8 cellular contexts compared by ENCODE assay signal in genomic region chr17:21275579-21276339, GRCh38. TPM values are rescaled to one million over a fixed set of nuclear protein-coding genes. Genes with fewer than 3 reads are reported as not detected.
A peak's percentile ranks its signal among the peaks of the same experiment; 100 is the strongest.
DNase-seq lines count a peak whose midpoint lies in the region; ATAC-seq and TF ChIP-seq lines count a peak whose summit lies in the region.

No MANE protein-coding gene starts in this region.

- POLR2A ChIA-PET in activated CD4-positive, alpha-beta memory T cell treated with anti-CD3 and anti-CD28 coated beads, Interleukin-2, amount 10 ng/mL, durations not matched to agents 7 days and 5 days (lab: Charles Lee): interaction anchor here (0.7 to 2.4 kb wide), 10 partner anchors 8 to 232 kb away, joined by 3 to 23 read pairs (median 4); partner anchors contain the start of genes NATD1 and TMEM11

- ATAC-seq in HG03354 (IDR thresholded peaks at IDR 0.05; ENCODE audit: poor library complexity, severe bottlenecking, unreplicated experiment): peak; percentile 93
- peak; percentile 89 for ATAC-seq in memory B cell (ENCODE audit: low read depth)

- peak overlapping the region; percentile 47 to 83 (median 77); a peak in 21 of 22 replicates for H3K9ac ChIP-seq in BLaER1 treated with 17β-estradiol and CSF1 and Interleukin-3, amounts not matched to agents 10 nM and 100 nM

- H3K27me3 ChIP-seq in BLaER1 treated with 17β-estradiol and CSF1 and Interleukin-3, amounts not matched to agents 10 nM and 100 nM: peaks cover 0 to 4% (median 0%) of the 10 kb centered on the region in 11 experiments; a peak in 1 of 22 replicates
- peaks cover 45% of the 10 kb centered on the region for H3K27me3 ChIP-seq in ectodermal cell (ENCODE audit: control insufficient read depth, insufficient read depth, low read length, poor library complexity, severe bottlenecking)

- peak; percentile 65 for TF ChIP-seq POLR2A in GM19193 (IDR thresholded peaks at IDR 0.05; ENCODE audit: extremely low read depth, insufficient read depth, insufficient read length)

- no peaks in the 10 kb centered on the region for H3K36me3 Mint-ChIP-seq in activated CD4-positive, alpha-beta memory T cell treated with anti-CD3 and anti-CD28 coated beads, Interleukin-2, amount 10 ng/mL, durations not matched to agents 7 days and 5 days (ENCODE audit: low read depth)
- no peaks in the 10 kb centered on the region for H3K36me3 Mint-ChIP-seq in memory B cell

- no peaks in the 10 kb centered on the region for H3K36me3 ChIP-seq in BLaER1 treated with 17β-estradiol and CSF1 and Interleukin-3, amounts not matched to agents 10 nM and 100 nM
- no peaks in the 10 kb centered on the region for H3K36me3 ChIP-seq in ectodermal cell (ENCODE audit: control insufficient read depth, insufficient read depth, low read length)

- peaks cover 43% of the 10 kb centered on the region for H3K4me1 Mint-ChIP-seq in activated CD4-positive, alpha-beta memory T cell treated with anti-CD3 and anti-CD28 coated beads, Interleukin-2, amount 10 ng/mL, durations not matched to agents 7 days and 5 days
- H3K4me1 Mint-ChIP-seq in memory B cell: peaks cover 30% of the 10 kb centered on the region

- H3K4me2 ChIP-seq in BLaER1 treated with 17β-estradiol and CSF1 and Interleukin-3, amounts not matched to agents 10 nM and 100 nM: peak overlapping the region; percentile 86 to 100 (median 96)

- 5 to 6% methylated on average over 61 of the region's 61 CpGs for WGBS in ectodermal cell, 2 experiments

- H3K9me3 Mint-ChIP-seq in activated CD4-positive, alpha-beta memory T cell treated with anti-CD3 and anti-CD28 coated beads, Interleukin-2, amount 10 ng/mL, durations not matched to agents 7 days and 5 days: no peaks in the 10 kb centered on the region
- no peaks in the 10 kb centered on the region for H3K9me3 Mint-ChIP-seq in memory B cell

- H3K27ac ChIP-seq in BLaER1 treated with 17β-estradiol and CSF1 and Interleukin-3, amounts not matched to agents 10 nM and 100 nM: peak overlapping the region in 9 of 11 experiments; percentile 23 to 72 (median 62); a peak in 16 of 22 replicates
- no peak overlapping the region for H3K27ac ChIP-seq in ectodermal cell (ENCODE audit: insufficient read depth, low read depth, low read length, poor library complexity, severe bottlenecking)

- no peaks in the 10 kb centered on the region; a peak in 1 of 22 replicates for H4K20me1 ChIP-seq in BLaER1 treated with 17β-estradiol and CSF1 and Interleukin-3, amounts not matched to agents 10 nM and 100 nM

- H3K27me3 Mint-ChIP-seq in activated CD4-positive, alpha-beta memory T cell treated with anti-CD3 and anti-CD28 coated beads, Interleukin-2, amount 10 ng/mL, durations not matched to agents 7 days and 5 days: no peaks in the 10 kb centered on the region
- H3K27me3 Mint-ChIP-seq in memory B cell: no peaks in the 10 kb centered on the region

- H3K27ac Mint-ChIP-seq in activated CD4-positive, alpha-beta memory T cell treated with anti-CD3 and anti-CD28 coated beads, Interleukin-2, amount 10 ng/mL, durations not matched to agents 7 days and 5 days: peak overlapping the region; percentile 50
- H3K27ac Mint-ChIP-seq in memory B cell: peak overlapping the region; percentile 96

- H3K4me3 ChIP-seq in BLaER1 treated with 17β-estradiol and CSF1 and Interleukin-3, amounts not matched to agents 10 nM and 100 nM: peak overlapping the region; percentile 62 to 80 (median 69)
- H3K4me3 ChIP-seq in ectodermal cell (ENCODE audit: insufficient read depth, low read depth, low read length): peak overlapping the region; percentile 54

- H3K4me1 ChIP-seq in BLaER1 treated with 17β-estradiol and CSF1 and Interleukin-3, amounts not matched to agents 10 nM and 100 nM: peaks cover 30 to 84% (median 79%) of the 10 kb centered on the region in 10 experiments
- H3K4me1 ChIP-seq in ectodermal cell (ENCODE audit: control insufficient read depth, insufficient read depth, low read length): no peaks in the 10 kb centered on the region

- no peaks in the 10 kb centered on the region for H3K9me3 ChIP-seq in BLaER1 treated with 17β-estradiol and CSF1 and Interleukin-3, amounts not matched to agents 10 nM and 100 nM (replicated peaks in 1 of 11)
- no peaks in the 10 kb centered on the region for H3K9me3 ChIP-seq in ectodermal cell (ENCODE audit: control insufficient read depth, low read length)

- CTCF ChIA-PET in activated CD4-positive, alpha-beta memory T cell treated with anti-CD3 and anti-CD28 coated beads, Interleukin-2, amount 10 ng/mL, durations not matched to agents 7 days and 5 days (lab: Charles Lee): interaction anchor here (1.1 to 5.6 kb wide), 7 partner anchors 8 to 236 kb away, joined by 3 to 34 read pairs (median 8); partner anchors contain the start of gene USP22

- DNase-seq in NCI-H69 (lab: John Stamatoyannopoulos, UW): peak; percentile 86
- DNase-seq in activated CD4-positive, alpha-beta memory T cell treated with anti-CD3 and anti-CD28 coated beads, Interleukin-2, amount 10 ng/mL, durations not matched to agents 7 days and 5 days: peak; percentile 94
- peak; percentile 96 to 97 for DNase-seq in memory B cell (ENCODE audit: low spot score in 2 of 2)
- DNase-seq in stimulated activated CD8-positive, alpha-beta memory T cell treated with anti-CD3 and anti-CD28 coated beads, Interleukin-12 subunit alpha, Interleukin-12 subunit beta, amount 100 ng/mL, for 24 hours (ENCODE audit: extremely low read depth): peak; percentile 92

- peak overlapping the region; percentile 72 for H3K4me3 Mint-ChIP-seq in activated CD4-positive, alpha-beta memory T cell treated with anti-CD3 and anti-CD28 coated beads, Interleukin-2, amount 10 ng/mL, durations not matched to agents 7 days and 5 days
- peak overlapping the region; percentile 93 for H3K4me3 Mint-ChIP-seq in memory B cell

RNA-seq across cellular contexts. Expression of gene MAP2K3, which starts 8.8 kb away (rescaled TPM):
- total RNA-seq in activated CD4-positive, alpha-beta memory T cell treated with anti-CD3 and anti-CD28 coated beads, Interleukin-2, amount 10 ng/mL, durations not matched to agents 7 days and 5 days: 10 to 100 TPM; 74.2 to 76.0 TPM
- polyA plus RNA-seq in ectodermal cell (2013, experiment 1 of 4): 16.6 TPM
- 17.1 TPM for polyA plus RNA-seq in ectodermal cell (2013, experiment 2 of 4)
- 13.8 TPM for polyA plus RNA-seq in ectodermal cell (2013, experiment 3 of 4)
- 15.0 TPM for polyA plus RNA-seq in ectodermal cell (2013, experiment 4 of 4)

RNA-seq across cellular contexts. Expression of gene NATD1, which starts 22.5 kb away (rescaled TPM):
- 1 to 10 TPM; 7.2 to 8.3 TPM for total RNA-seq in activated CD4-positive, alpha-beta memory T cell treated with anti-CD3 and anti-CD28 coated beads, Interleukin-2, amount 10 ng/mL, durations not matched to agents 7 days and 5 days
- 14.9 TPM for polyA plus RNA-seq in ectodermal cell (2013, experiment 1 of 4)
- polyA plus RNA-seq in ectodermal cell (2013, experiment 2 of 4): 16.3 TPM
- polyA plus RNA-seq in ectodermal cell (2013, experiment 3 of 4): 12.5 TPM
- 14.1 TPM for polyA plus RNA-seq in ectodermal cell (2013, experiment 4 of 4)
